Comparison of ENCODE assay signal across 1 cellular context in the genomic region with DNA sequence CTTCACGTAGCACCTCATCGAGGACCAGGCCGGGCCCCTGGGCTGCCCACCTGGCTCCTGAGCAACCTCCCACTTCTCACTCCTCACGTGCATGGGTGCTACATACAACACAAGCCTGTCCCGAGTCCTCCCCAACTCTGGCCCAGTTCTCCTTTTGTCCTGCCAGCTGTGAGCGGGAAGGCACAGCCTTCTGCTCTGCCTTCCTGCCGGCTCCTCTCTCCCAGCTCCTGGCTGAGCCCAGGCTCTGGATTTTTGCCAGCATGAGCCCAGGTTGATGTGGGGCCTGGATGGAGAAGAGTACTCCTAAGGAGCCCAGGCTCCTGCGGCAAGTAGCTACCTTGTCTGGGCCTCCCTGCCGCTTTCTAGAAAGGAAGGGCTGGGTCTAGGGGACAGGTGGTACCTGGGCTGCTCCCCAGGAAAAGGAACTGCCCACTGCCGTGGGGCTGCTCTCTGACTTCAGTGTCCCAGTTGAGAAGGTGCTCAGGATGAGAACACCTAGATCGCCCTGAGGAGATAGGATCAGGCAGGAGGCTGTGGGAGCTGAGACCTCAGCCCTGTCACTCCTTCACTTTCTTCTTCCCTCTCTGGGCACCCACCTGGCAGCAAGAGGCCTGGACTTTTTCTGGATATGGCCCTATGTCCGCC.
TF ChIP-seq lines count a peak whose summit lies in the region.

No MANE protein-coding gene starts in this region.

TF ChIP-seq in HEK293, 187 proteins besides CTCF, POLR2A, EP300 and RAD21 (continued from another document and continues in another):
- TF ChIP-seq, protein P1, sequence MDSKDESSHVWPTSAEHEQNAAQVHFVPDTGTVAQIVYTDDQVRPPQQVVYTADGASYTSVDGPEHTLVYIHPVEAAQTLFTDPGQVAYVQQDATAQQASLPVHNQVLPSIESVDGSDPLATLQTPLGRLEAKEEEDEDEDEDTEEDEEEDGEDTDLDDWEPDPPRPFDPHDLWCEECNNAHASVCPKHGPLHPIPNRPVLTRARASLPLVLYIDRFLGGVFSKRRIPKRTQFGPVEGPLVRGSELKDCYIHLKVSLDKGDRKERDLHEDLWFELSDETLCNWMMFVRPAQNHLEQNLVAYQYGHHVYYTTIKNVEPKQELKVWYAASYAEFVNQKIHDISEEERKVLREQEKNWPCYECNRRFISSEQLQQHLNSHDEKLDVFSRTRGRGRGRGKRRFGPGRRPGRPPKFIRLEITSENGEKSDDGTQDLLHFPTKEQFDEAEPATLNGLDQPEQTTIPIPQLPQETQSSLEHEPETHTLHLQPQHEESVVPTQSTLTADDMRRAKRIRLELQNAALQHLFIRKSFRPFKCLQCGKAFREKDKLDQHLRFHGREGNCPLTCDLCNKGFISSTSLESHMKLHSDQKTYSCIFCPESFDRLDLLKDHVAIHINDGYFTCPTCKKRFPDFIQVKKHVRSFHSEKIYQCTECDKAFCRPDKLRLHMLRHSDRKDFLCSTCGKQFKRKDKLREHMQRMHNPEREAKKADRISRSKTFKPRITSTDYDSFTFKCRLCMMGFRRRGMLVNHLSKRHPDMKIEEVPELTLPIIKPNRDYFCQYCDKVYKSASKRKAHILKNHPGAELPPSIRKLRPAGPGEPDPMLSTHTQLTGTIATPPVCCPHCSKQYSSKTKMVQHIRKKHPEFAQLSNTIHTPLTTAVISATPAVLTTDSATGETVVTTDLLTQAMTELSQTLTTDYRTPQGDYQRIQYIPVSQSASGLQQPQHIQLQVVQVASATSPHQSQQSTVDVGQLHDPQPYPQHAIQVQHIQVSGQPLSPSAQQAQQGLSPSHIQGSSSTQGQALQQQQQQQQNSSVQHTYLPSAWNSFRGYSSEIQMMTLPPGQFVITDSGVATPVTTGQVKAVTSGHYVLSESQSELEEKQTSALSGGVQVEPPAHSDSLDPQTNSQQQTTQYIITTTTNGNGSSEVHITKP (tag by site-specific recombination; IDR thresholded peaks at IDR 0.05), result peak; percentile 40
- TF ChIP-seq SCRT1 (tag by site-specific recombination; IDR thresholded peaks at IDR 0.05; ENCODE audit: borderline replicate concordance), result no peak
- no peak for TF ChIP-seq ZNF623 (tag by site-specific recombination; IDR thresholded peaks at IDR 0.05)
- TF ChIP-seq ZNF747 (tag by site-specific recombination; IDR thresholded peaks at IDR 0.05), result no peak
- TF ChIP-seq ZNF776 (tag by site-specific recombination; IDR thresholded peaks at IDR 0.05; ENCODE audit: borderline replicate concordance), result no peak
- TF ChIP-seq ZNF664 (tag by site-specific recombination; IDR thresholded peaks at IDR 0.05), result no peak
- TF ChIP-seq ZNF24 (tag by site-specific recombination; IDR thresholded peaks at IDR 0.05), result no peak
- TF ChIP-seq ZNF155 (tag by site-specific recombination; IDR thresholded peaks at IDR 0.05), result no peak
- peak; percentile 72 for TF ChIP-seq ZBTB17 (tag by site-specific recombination; IDR thresholded peaks at IDR 0.05)
- TF ChIP-seq ZNF555 (tag by site-specific recombination; conservative IDR thresholded peaks at IDR 0.05), result no peak
- TF ChIP-seq, protein P2, sequence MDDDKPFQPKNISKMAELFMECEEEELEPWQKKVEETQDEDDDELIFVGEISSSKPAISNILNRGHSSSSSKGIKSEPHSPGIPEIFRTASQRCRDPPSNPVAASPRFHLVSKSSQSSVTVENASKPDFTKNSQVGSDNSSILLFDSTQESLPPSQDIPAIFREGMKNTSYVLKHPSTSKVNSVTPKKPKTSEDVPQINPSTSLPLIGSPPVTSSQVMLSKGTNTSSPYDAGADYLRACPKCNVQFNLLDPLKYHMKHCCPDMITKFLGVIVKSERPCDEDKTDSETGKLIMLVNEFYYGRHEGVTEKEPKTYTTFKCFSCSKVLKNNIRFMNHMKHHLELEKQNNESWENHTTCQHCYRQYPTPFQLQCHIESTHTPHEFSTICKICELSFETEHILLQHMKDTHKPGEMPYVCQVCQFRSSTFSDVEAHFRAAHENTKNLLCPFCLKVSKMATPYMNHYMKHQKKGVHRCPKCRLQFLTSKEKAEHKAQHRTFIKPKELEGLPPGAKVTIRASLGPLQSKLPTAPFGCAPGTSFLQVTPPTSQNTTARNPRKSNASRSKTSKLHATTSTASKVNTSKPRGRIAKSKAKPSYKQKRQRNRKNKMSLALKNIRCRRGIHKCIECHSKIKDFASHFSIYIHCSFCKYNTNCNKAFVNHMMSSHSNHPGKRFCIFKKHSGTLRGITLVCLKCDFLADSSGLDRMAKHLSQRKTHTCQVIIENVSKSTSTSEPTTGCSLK (tag by site-specific recombination; IDR thresholded peaks at IDR 0.05), result no peak
- TF ChIP-seq ZNF174 (tag by site-specific recombination; IDR thresholded peaks at IDR 0.05), result no peak
- TF ChIP-seq, protein P3, sequence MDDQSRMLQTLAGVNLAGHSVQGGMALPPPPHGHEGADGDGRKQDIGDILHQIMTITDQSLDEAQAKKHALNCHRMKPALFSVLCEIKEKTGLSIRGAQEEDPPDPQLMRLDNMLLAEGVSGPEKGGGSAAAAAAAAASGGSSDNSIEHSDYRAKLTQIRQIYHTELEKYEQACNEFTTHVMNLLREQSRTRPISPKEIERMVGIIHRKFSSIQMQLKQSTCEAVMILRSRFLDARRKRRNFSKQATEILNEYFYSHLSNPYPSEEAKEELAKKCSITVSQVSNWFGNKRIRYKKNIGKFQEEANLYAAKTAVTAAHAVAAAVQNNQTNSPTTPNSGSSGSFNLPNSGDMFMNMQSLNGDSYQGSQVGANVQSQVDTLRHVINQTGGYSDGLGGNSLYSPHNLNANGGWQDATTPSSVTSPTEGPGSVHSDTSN (CRISPR knock-in tag; IDR thresholded peaks at IDR 0.05), result no peak
- TF ChIP-seq, protein P4, sequence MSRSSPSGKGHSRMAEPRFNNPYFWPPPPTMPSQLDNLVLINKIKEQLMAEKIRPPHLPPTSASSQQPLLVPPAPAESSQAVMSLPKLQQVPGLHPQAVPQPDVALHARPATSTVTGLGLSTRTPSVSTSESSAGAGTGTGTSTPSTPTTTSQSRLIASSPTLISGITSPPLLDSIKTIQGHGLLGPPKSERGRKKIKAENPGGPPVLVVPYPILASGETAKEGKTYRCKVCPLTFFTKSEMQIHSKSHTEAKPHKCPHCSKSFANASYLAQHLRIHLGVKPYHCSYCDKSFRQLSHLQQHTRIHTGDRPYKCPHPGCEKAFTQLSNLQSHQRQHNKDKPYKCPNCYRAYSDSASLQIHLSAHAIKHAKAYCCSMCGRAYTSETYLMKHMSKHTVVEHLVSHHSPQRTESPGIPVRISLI (tag by site-specific recombination; IDR thresholded peaks at IDR 0.05), result no peak
- no peak for TF ChIP-seq GLIS2 (tag by site-specific recombination; IDR thresholded peaks at IDR 0.05)
- no peak for TF ChIP-seq HOXC10 (CRISPR knock-in tag; IDR thresholded peaks at IDR 0.05)
- no peak for TF ChIP-seq ZNF202 (tag by site-specific recombination; IDR thresholded peaks at IDR 0.05; ENCODE audit: borderline replicate concordance)
- TF ChIP-seq KLF16 (tag by site-specific recombination; IDR thresholded peaks at IDR 0.05), result no peak
- TF ChIP-seq ZNF791 (tag by site-specific recombination; IDR thresholded peaks at IDR 0.05), result no peak
- TF ChIP-seq ZNF660 (tag by site-specific recombination; IDR thresholded peaks at IDR 0.05), result no peak
- TF ChIP-seq, protein P5, sequence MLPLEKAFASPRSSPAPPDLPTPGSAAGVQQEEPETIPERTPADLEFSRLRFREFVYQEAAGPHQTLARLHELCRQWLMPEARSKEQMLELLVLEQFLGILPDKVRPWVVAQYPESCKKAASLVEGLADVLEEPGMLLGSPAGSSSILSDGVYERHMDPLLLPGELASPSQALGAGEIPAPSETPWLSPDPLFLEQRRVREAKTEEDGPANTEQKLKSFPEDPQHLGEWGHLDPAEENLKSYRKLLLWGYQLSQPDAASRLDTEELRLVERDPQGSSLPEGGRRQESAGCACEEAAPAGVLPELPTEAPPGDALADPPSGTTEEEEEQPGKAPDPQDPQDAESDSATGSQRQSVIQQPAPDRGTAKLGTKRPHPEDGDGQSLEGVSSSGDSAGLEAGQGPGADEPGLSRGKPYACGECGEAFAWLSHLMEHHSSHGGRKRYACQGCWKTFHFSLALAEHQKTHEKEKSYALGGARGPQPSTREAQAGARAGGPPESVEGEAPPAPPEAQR (tag by site-specific recombination; IDR thresholded peaks at IDR 0.05), result no peak
- TF ChIP-seq, protein P6, sequence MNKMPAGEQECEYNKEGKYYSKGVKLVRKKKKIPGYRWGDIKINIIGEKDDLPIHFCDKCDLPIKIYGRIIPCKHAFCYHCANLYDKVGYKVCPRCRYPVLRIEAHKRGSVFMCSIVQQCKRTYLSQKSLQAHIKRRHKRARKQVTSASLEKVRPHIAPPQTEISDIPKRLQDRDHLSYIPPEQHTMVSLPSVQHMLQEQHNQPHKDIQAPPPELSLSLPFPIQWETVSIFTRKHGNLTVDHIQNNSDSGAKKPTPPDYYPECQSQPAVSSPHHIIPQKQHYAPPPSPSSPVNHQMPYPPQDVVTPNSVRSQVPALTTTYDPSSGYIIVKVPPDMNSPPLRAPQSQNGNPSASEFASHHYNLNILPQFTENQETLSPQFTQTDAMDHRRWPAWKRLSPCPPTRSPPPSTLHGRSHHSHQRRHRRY (tag by site-specific recombination; IDR thresholded peaks at IDR 0.05), result no peak
- no peak for TF ChIP-seq ZNF521 (tag by site-specific recombination; IDR thresholded peaks at IDR 0.05)
- 0 out of 2 replicates have a peak, but pooled peaks have one; percentile 3 for TF ChIP-seq IKZF3 (tag by site-specific recombination; IDR thresholded peaks at IDR 0.05)
- no peak for TF ChIP-seq ZNF16 (tag by site-specific recombination; IDR thresholded peaks at IDR 0.05; ENCODE audit: low read depth)
- peak; percentile 29; the same call in 1 of the 2 replicates for TF ChIP-seq ZNF335 (tag by site-specific recombination; conservative IDR thresholded peaks at IDR 0.05)
- peak; percentile 83 for TF ChIP-seq ZNF600 (tag by site-specific recombination; IDR thresholded peaks at IDR 0.05)
- no peak for TF ChIP-seq MEIS1 (CRISPR knock-in tag; IDR thresholded peaks at IDR 0.05; ENCODE audit: borderline replicate concordance)
- TF ChIP-seq, protein P7, sequence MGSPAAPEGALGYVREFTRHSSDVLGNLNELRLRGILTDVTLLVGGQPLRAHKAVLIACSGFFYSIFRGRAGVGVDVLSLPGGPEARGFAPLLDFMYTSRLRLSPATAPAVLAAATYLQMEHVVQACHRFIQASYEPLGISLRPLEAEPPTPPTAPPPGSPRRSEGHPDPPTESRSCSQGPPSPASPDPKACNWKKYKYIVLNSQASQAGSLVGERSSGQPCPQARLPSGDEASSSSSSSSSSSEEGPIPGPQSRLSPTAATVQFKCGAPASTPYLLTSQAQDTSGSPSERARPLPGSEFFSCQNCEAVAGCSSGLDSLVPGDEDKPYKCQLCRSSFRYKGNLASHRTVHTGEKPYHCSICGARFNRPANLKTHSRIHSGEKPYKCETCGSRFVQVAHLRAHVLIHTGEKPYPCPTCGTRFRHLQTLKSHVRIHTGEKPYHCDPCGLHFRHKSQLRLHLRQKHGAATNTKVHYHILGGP (tag by site-specific recombination; IDR thresholded peaks at IDR 0.05), result no peak
- no peak for TF ChIP-seq ZNF114 (tag by site-specific recombination; IDR thresholded peaks at IDR 0.05)
- TF ChIP-seq ZNF266 (tag by site-specific recombination; IDR thresholded peaks at IDR 0.05; ENCODE audit: low read depth), result no peak
- TF ChIP-seq ZSCAN30 (tag by site-specific recombination; IDR thresholded peaks at IDR 0.05), result no peak
- TF ChIP-seq ZNF341 (tag by site-specific recombination; IDR thresholded peaks at IDR 0.05; ENCODE audit: low read depth), result no peak
- TF ChIP-seq, protein P8, sequence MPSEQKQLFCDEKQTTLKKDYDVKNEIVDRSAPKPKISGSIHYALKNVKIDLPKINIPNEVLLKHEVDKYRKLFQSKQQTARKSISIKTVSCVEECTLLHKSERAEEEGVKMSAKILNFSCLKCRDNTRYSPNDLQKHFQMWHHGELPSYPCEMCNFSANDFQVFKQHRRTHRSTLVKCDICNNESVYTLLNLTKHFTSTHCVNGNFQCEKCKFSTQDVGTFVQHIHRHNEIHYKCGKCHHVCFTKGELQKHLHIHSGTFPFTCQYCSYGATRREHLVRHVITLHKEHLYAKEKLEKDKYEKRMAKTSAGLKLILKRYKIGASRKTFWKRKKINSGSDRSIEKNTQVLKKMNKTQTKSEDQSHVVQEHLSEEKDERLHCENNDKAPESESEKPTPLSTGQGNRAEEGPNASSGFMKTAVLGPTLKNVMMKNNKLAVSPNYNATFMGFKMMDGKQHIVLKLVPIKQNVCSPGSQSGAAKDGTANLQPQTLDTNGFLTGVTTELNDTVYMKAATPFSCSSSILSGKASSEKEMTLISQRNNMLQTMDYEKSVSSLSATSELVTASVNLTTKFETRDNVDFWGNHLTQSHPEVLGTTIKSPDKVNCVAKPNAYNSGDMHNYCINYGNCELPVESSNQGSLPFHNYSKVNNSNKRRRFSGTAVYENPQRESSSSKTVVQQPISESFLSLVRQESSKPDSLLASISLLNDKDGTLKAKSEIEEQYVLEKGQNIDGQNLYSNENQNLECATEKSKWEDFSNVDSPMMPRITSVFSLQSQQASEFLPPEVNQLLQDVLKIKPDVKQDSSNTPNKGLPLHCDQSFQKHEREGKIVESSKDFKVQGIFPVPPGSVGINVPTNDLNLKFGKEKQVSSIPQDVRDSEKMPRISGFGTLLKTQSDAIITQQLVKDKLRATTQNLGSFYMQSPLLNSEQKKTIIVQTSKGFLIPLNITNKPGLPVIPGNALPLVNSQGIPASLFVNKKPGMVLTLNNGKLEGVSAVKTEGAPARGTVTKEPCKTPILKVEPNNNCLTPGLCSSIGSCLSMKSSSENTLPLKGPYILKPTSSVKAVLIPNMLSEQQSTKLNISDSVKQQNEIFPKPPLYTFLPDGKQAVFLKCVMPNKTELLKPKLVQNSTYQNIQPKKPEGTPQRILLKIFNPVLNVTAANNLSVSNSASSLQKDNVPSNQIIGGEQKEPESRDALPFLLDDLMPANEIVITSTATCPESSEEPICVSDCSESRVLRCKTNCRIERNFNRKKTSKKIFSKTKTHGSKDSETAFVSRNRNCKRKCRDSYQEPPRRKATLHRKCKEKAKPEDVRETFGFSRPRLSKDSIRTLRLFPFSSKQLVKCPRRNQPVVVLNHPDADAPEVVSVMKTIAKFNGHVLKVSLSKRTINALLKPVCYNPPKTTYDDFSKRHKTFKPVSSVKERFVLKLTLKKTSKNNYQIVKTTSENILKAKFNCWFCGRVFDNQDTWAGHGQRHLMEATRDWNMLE (tag by site-specific recombination; conservative IDR thresholded peaks at IDR 0.05; ENCODE audit: low read depth), result no peak
- TF ChIP-seq, protein P9, sequence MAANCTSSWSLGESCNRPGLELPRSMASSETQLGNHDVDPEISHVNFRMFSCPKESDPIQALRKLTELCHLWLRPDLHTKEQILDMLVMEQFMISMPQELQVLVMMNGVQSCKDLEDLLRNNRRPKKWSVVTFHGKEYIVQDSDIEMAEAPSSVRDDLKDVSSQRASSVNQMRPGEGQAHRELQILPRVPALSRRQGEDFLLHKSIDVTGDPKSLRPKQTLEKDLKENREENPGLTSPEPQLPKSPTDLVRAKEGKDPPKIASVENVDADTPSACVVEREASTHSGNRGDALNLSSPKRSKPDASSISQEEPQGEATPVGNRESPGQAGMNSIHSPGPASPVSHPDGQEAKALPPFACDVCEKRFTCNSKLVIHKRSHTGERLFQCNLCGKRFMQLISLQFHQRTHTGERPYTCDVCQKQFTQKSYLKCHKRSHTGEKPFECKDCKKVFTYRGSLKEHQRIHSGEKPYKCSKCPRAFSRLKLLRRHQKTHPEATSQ (tag by site-specific recombination; IDR thresholded peaks at IDR 0.05), result no peak
- no peak for TF ChIP-seq ZNF677 (tag by site-specific recombination; IDR thresholded peaks at IDR 0.05)
- TF ChIP-seq ZBTB1 (tag by site-specific recombination; IDR thresholded peaks at IDR 0.05), result no peak
- 0 out of 2 replicates have a peak, but pooled peaks have one; percentile 16 for TF ChIP-seq ZNF366 (tag by site-specific recombination; conservative IDR thresholded peaks at IDR 0.05)
- no peak for TF ChIP-seq ZNF658 (tag by site-specific recombination; IDR thresholded peaks at IDR 0.05)
- no peak for TF ChIP-seq ZBTB48 (tag by site-specific recombination; IDR thresholded peaks at IDR 0.05)
- no peak for TF ChIP-seq GLIS1 (tag by site-specific recombination; IDR thresholded peaks at IDR 0.05)
- TF ChIP-seq ZNF391 (tag by site-specific recombination; IDR thresholded peaks at IDR 0.05; ENCODE audit: borderline replicate concordance, low read depth), result no peak
